ENCODE assay signal across 8 cellular contexts in genomic region chr18:21110667-21111350, GRCh38. TPM values are rescaled to one million over a fixed set of nuclear protein-coding genes. Genes with fewer than 3 reads are reported as not detected.
DNase-seq lines count a peak whose midpoint lies in the region; TF ChIP-seq lines count a peak whose summit lies in the region.

No MANE protein-coding gene starts in this region.

- H2AFZ ChIP-seq in MM.1S (ENCODE audit: low read length): peak overlapping the region; percentile 95

- no peak for DNase-seq in GM12864 (ENCODE audit: low read depth)
- DNase-seq in H7: peak; percentile 60
- DNase-seq in MM.1S: peak; percentile 70
- DNase-seq in activated CD4-positive, alpha-beta T cell treated with anti-CD3 and anti-CD28 coated beads for 1 hour: peak; percentile 56
- peak; percentile 15 for DNase-seq in cerebellum (ENCODE audit: low spot score)
- peak; percentile 68 for DNase-seq in left kidney (ENCODE audit: low read depth, low spot score)
- DNase-seq in stimulated activated CD4-positive, alpha-beta T cell treated with anti-CD3 and anti-CD28 coated beads, Interleukin-4, amount 100 ng/mL, for 1 hour: peak; percentile 59
- DNase-seq in OCI-M2 (lab: John Stamatoyannopoulos, UW; ENCODE audit: unreplicated experiment): no peak

- peaks cover 56% of the 10 kb centered on the region for H3K79me2 ChIP-seq in MM.1S (ENCODE audit: low read length)

- H3F3A ChIP-seq in MM.1S (ENCODE audit: insufficient read depth, low read length): peaks cover 16% of the 10 kb centered on the region; the same call in 1 of the 2 replicates

- peaks cover 2% of the 10 kb centered on the region; the same call in 1 of the 2 replicates for H3K27me3 ChIP-seq in H7 (ENCODE audit: control insufficient read depth, insufficient read depth, low read length)
- no peaks in the 10 kb centered on the region for H3K27me3 ChIP-seq in MM.1S (replicated peaks; ENCODE audit: insufficient read depth, low read length)

- H3K9ac ChIP-seq in MM.1S (ENCODE audit: low read length): peak overlapping the region; percentile 94

- H4K20me1 ChIP-seq in MM.1S (ENCODE audit: insufficient read depth, low read length): peaks cover 16% of the 10 kb centered on the region

- H3K36me3 ChIP-seq in H7 (replicated peaks; ENCODE audit: control insufficient read depth, insufficient read depth, low read length): no peaks in the 10 kb centered on the region
- H3K36me3 ChIP-seq in MM.1S (replicated peaks; ENCODE audit: insufficient read depth, low read length): no peaks in the 10 kb centered on the region

- peak overlapping the region; percentile 90 for H3K4me3 ChIP-seq in GM12864 (ENCODE audit: low read depth, low read length)
- H3K4me3 ChIP-seq in H7 (ENCODE audit: insufficient read depth, low read depth, low read length): peak overlapping the region; percentile 100
- peak overlapping the region; percentile 99 for H3K4me3 ChIP-seq in MM.1S (ENCODE audit: low read length)

- H3K27ac ChIP-seq in MM.1S (ENCODE audit: low read length): peak overlapping the region; percentile 88

- peaks cover 8% of the 10 kb centered on the region; the same call in 1 of the 2 replicates for H3K4me1 ChIP-seq in MM.1S (ENCODE audit: low read length)

- peak overlapping the region; percentile 82 for H3K4me2 ChIP-seq in MM.1S (ENCODE audit: low read depth, low read length)

- no peaks in the 10 kb centered on the region for H3K9me2 ChIP-seq in MM.1S (replicated peaks; ENCODE audit: insufficient read depth, low read length)

- TF ChIP-seq CTCF in GM12864 (IDR thresholded peaks at IDR 0.05; ENCODE audit: low read depth, low read length, missing control alignments) (no peak), MM.1S (IDR thresholded peaks at IDR 0.05; ENCODE audit: low read length) (no peak)

- H3K9me3 ChIP-seq in MM.1S (replicated peaks; ENCODE audit: insufficient read depth, low read length): no peaks in the 10 kb centered on the region

RNA-seq across cellular contexts. Expression of gene ROCK1, which starts 0.8 kb away (rescaled TPM):
- 20.0 and 21.7 TPM in 2 replicates for total RNA-seq in H7 (2014; rRNA removed; shearing (Covaris generic))
- 73.0 TPM for total RNA-seq in cerebellum

Comparison
In these comparisons a context has a peak if more than half of its experiments do, and no peak if none do; other contexts are left out.
1. DNase-seq: peak in H7 (single experiment), MM.1S (single experiment), activated CD4-positive, alpha-beta T cell treated with anti-CD3 and anti-CD28 coated beads for 1 hour (single experiment), cerebellum (single experiment), left kidney (single experiment) and stimulated activated CD4-positive, alpha-beta T cell treated with anti-CD3 and anti-CD28 coated beads, Interleukin-4, amount 100 ng/mL, for 1 hour (single experiment); none in GM12864 (single experiment) and OCI-M2 (single experiment).
2. Peak in every context shown above with its lines, with median percentiles within 50 percentile points of each other: H3K4me3 ChIP-seq.